In the genomic region with DNA sequence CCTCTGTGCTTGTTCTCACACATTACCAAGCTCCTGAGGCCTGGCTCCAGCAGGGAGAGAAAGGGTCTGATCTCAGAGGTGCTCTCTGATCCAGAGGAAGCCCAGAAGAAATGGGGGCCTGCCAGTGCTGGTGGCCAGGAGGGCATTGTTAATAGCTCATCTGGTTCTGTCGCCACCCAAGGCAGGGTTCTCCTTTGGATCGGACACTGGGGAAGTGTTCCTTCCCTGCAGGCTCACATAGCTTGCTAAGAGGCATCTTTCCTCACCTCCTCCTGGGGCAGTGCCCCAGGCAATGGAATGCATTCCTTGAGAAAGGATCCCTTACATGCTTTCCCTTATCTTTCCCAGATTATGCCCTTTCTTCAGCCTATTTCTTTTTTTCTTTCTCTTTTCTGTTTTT, we compare ENCODE assay signal across 14 cellular contexts. TPM values are rescaled to one million over a fixed set of nuclear protein-coding genes. Genes with fewer than 3 reads are reported as not detected.
A peak's percentile ranks its signal among the peaks of the same experiment; 100 is the strongest.
DNase-seq lines count a peak whose midpoint lies in the region; ATAC-seq and TF ChIP-seq lines count a peak whose summit lies in the region.
"Had no signal": no experiment of that assay in that cellular context is flagged by ENCODE, and none has a peak within 500 bp of the region (broad histone marks: within the 10 kb centered on the region; RNA-seq: fewer than 3 reads in every experiment).

No MANE protein-coding gene starts in this region.

- DNase-seq in colonic mucosa (no peak), head of caudate nucleus (no peak)
- DNase-seq in natural killer cell treated with Interleukin-12 subunit alpha and Interleukin-12 subunit beta and Interleukin-15 and Interleukin-18, amount 100 ng/mL, for 72 hours (ENCODE audit: low spot score): no peak
- no peak for DNase-seq in activated effector memory CD4-positive, alpha-beta T cell treated with Interleukin-2 at 50 U/mL for 16 hours
- DNase-seq: NCI-H1694, NCI-H774, occipital lobe, SHP77 had no signal

- H3K4me3 ChIP-seq in BLaER1 treated with 17β-estradiol and CSF1 and Interleukin-3, amounts not matched to agents 10 nM and 100 nM: no peak overlapping the region
- H3K4me3 ChIP-seq in colonic mucosa (no peak overlapping the region), parathyroid adenoma (ENCODE audit: low read depth, low read length) (no peak overlapping the region)

- no peaks in the 10 kb centered on the region for H3K27me3 ChIP-seq in BLaER1 treated with 17β-estradiol and CSF1 and Interleukin-3, amounts not matched to agents 10 nM and 100 nM
- H3K27me3 ChIP-seq in colonic mucosa: no peaks in the 10 kb centered on the region
- H3K27me3 ChIP-seq in parathyroid adenoma (ENCODE audit: control insufficient read depth, insufficient read depth, low read length): no peaks in the 10 kb centered on the region

- peak overlapping the region; percentile 18 to 85 (median 73); a peak in 19 of 22 replicates for H3K9ac ChIP-seq in BLaER1 treated with 17β-estradiol and CSF1 and Interleukin-3, amounts not matched to agents 10 nM and 100 nM
- H3K9ac ChIP-seq in colonic mucosa (ENCODE audit: low read depth in 2 of 2, low read length in 2 of 2) (peak overlapping the region in 1 of 2 donors; percentile 26), parathyroid adenoma (no peak overlapping the region)

- H3K27ac Mint-ChIP-seq in IgD-negative memory B cell: peak overlapping the region; percentile 17 to 96 (median 93)
- no peak overlapping the region for H3K27ac Mint-ChIP-seq in natural killer cell treated with Interleukin-12 subunit alpha and Interleukin-12 subunit beta and Interleukin-15 and Interleukin-18, amount 100 ng/mL, for 72 hours

- peak overlapping the region; percentile 70 to 91 (median 76) for H3K4me2 ChIP-seq in BLaER1 treated with 17β-estradiol and CSF1 and Interleukin-3, amounts not matched to agents 10 nM and 100 nM
- peak overlapping the region; percentile 52 for H3K4me2 ChIP-seq in parathyroid adenoma (ENCODE audit: low read length)

- peaks cover 53 to 95% (median 69%) of the 10 kb centered on the region in 10 experiments for H3K4me1 ChIP-seq in BLaER1 treated with 17β-estradiol and CSF1 and Interleukin-3, amounts not matched to agents 10 nM and 100 nM
- H3K4me1 ChIP-seq in colonic mucosa: no peaks in the 10 kb centered on the region
- H3K4me1 ChIP-seq in parathyroid adenoma: peaks cover 10% of the 10 kb centered on the region

- TF ChIP-seq CTCF in colonic mucosa (IDR thresholded peaks at IDR 0.05): no peak
- TF ChIP-seq CTCF in parathyroid adenoma (IDR thresholded peaks at IDR 0.05): no peak

- H3K4me1 Mint-ChIP-seq in IgD-negative memory B cell: peaks cover 44 to 59% (median 49%) of the 10 kb centered on the region in 3 donors
- H3K4me1 Mint-ChIP-seq in natural killer cell treated with Interleukin-12 subunit alpha and Interleukin-12 subunit beta and Interleukin-15 and Interleukin-18, amount 100 ng/mL, for 72 hours (ENCODE audit: low read depth in 2 of 2): peaks cover 13 to 14% of the 10 kb centered on the region in 2 donors

- H3K9me3 Mint-ChIP-seq in IgD-negative memory B cell: no peaks in the 10 kb centered on the region
- no peaks in the 10 kb centered on the region for H3K9me3 Mint-ChIP-seq in natural killer cell treated with Interleukin-12 subunit alpha and Interleukin-12 subunit beta and Interleukin-15 and Interleukin-18, amount 100 ng/mL, for 72 hours
- H3K9me3 Mint-ChIP-seq: activated naive CD4-positive, alpha-beta T cell treated with anti-CD3 and anti-CD28 coated beads, Interleukin-2, amount 50 U/mL, for 72 hours had no signal

- peaks cover 0 to 11% (median 0%) of the 10 kb centered on the region in 11 experiments; a peak in 3 of 22 replicates for H3K36me3 ChIP-seq in BLaER1 treated with 17β-estradiol and CSF1 and Interleukin-3, amounts not matched to agents 10 nM and 100 nM
- H3K36me3 ChIP-seq in colonic mucosa (no peaks in the 10 kb centered on the region), parathyroid adenoma (ENCODE audit: control insufficient read depth, insufficient read depth, low read length) (no peaks in the 10 kb centered on the region)

- H3K4me3 Mint-ChIP-seq in IgD-negative memory B cell: peak overlapping the region; percentile 0 to 75 (median 62)
- H3K4me3 Mint-ChIP-seq in natural killer cell treated with Interleukin-12 subunit alpha and Interleukin-12 subunit beta and Interleukin-15 and Interleukin-18, amount 100 ng/mL, for 72 hours: no peak overlapping the region

- H4K20me1 ChIP-seq in BLaER1 treated with 17β-estradiol and CSF1 and Interleukin-3, amounts not matched to agents 10 nM and 100 nM: no peaks in the 10 kb centered on the region

- no peaks in the 10 kb centered on the region for H3K27me3 Mint-ChIP-seq in IgD-negative memory B cell
- peaks cover 10 to 11% of the 10 kb centered on the region in 2 donors for H3K27me3 Mint-ChIP-seq in natural killer cell treated with Interleukin-12 subunit alpha and Interleukin-12 subunit beta and Interleukin-15 and Interleukin-18, amount 100 ng/mL, for 72 hours

- intact Hi-C loops in colonic mucosa (cut with DNase I): no loop called here
- intact Hi-C loops in head of caudate nucleus (cut with DNase I): no loop called here

- ATAC-seq in natural killer cell treated with Interleukin-12 subunit alpha and Interleukin-12 subunit beta and Interleukin-15 and Interleukin-18, amount 100 ng/mL, for 72 hours: no peak
- ATAC-seq in GM19395 (IDR thresholded peaks at IDR 0.05; ENCODE audit: unreplicated experiment): no peak
- ATAC-seq: activated naive CD4-positive, alpha-beta T cell treated with anti-CD3 and anti-CD28 coated beads, Interleukin-2, amount 50 U/mL, for 72 hours; esophagus mucosa had no signal

- H2AFZ ChIP-seq in parathyroid adenoma: no peak overlapping the region

- H3K79me2 ChIP-seq in parathyroid adenoma: peaks cover 10% of the 10 kb centered on the region

- H3K9me3 ChIP-seq in BLaER1 treated with 17β-estradiol and CSF1 and Interleukin-3, amounts not matched to agents 10 nM and 100 nM (replicated peaks in 1 of 11): peaks cover 0 to 9% (median 0%) of the 10 kb centered on the region in 11 experiments; a peak in 1 of 22 replicates
- H3K9me3 ChIP-seq in colonic mucosa (no peaks in the 10 kb centered on the region), parathyroid adenoma (ENCODE audit: control insufficient read depth, low read length) (no peaks in the 10 kb centered on the region)

- peak overlapping the region; percentile 84 to 99 (median 92) for H3K27ac ChIP-seq in BLaER1 treated with 17β-estradiol and CSF1 and Interleukin-3, amounts not matched to agents 10 nM and 100 nM
- H3K27ac ChIP-seq in colonic mucosa (peak overlapping the region; percentile 15), parathyroid adenoma (peak overlapping the region; percentile 86)

- no peaks in the 10 kb centered on the region for H3K36me3 Mint-ChIP-seq in IgD-negative memory B cell
- no peaks in the 10 kb centered on the region for H3K36me3 Mint-ChIP-seq in natural killer cell treated with Interleukin-12 subunit alpha and Interleukin-12 subunit beta and Interleukin-15 and Interleukin-18, amount 100 ng/mL, for 72 hours
- H3K36me3 Mint-ChIP-seq: activated naive CD4-positive, alpha-beta T cell treated with anti-CD3 and anti-CD28 coated beads, Interleukin-2, amount 50 U/mL, for 72 hours had no signal

RNA-seq across cellular contexts. Expression of a gene that starts 53.8 kb away (rescaled TPM):
- 20.9 TPM for polyA plus RNA-seq in IgD-negative memory B cell
- 100 to 1,000 TPM; 279 to 281 TPM for total RNA-seq in colonic mucosa
- 10 to 100 TPM in 1 of 2 donors, 1 to 10 TPM in 1; 8.5 to 15.4 TPM for total RNA-seq in natural killer cell treated with Interleukin-12 subunit alpha and Interleukin-12 subunit beta and Interleukin-15 and Interleukin-18, amount 100 ng/mL, for 72 hours

Comparison
In these comparisons a context has a peak if more than half of its experiments do, and no peak if none do; other contexts are left out.
1. H3K27ac ChIP-seq: peak in every context shown above with its lines; median percentile 92 in BLaER1 treated with 17β-estradiol and CSF1 and Interleukin-3, amounts not matched to agents 10 nM and 100 nM; 86 in parathyroid adenoma; 15 in colonic mucosa.
2. H3K27ac Mint-ChIP-seq: peak in IgD-negative memory B cell (3 of 3); none in natural killer cell treated with Interleukin-12 subunit alpha and Interleukin-12 subunit beta and Interleukin-15 and Interleukin-18, amount 100 ng/mL, for 72 hours (0 of 2).
3. RNA of a gene that starts 53.8 kb away (total RNA-seq): 279 to 281 TPM in colonic mucosa; 8.5 to 15.4 TPM in natural killer cell treated with Interleukin-12 subunit alpha and Interleukin-12 subunit beta and Interleukin-15 and Interleukin-18, amount 100 ng/mL, for 72 hours; every median in the first group is over 10 times any median in the second.